In genomic region chr17:16262201-16262600, GRCh38 we compare ENCODE assay signal across 34 cellular contexts.
"Had no signal": no experiment of that assay in that cellular context is flagged by ENCODE, and none has a peak within 500 bp of the region (broad histone marks: within the 10 kb centered on the region; RNA-seq: fewer than 3 reads in every experiment).

No MANE protein-coding gene starts in this region.

- H3K4me2 ChIP-seq: KMS-11 had no signal

- DNase-seq: Karpas-422, Kasumi-1, MG63, MM.1S, MV-4-11, NCI-H1048, NCI-H1092, NCI-H1092 treated with DMSO at 0.1 percent for 48 hours, NCI-H1105, NCI-H1105 treated with DMSO at 0.1 percent for 48 hours, NCI-H1417, NCI-H1417 treated with DMSO at 0.1 percent for 48 hours, NCI-H1436, NCI-H1436 treated with DMSO at 0.1 percent for 48 hours, NCI-H146, NCI-H1694, NCI-H1694 treated with DMSO at 0.1 percent for 48 hours, NCI-H187, NCI-H187 treated with DMSO at 0.1 percent for 48 hours, NCI-H1930, NCI-H2029, NCI-H2029 treated with DMSO at 0.1 percent for 48 hours, NCI-H2081, NCI-H2081 treated with DMSO at 0.1 percent for 48 hours, NCI-H2107, NCI-H2171, NCI-H2171 treated with DMSO at 0.1 percent for 48 hours, NCI-H2227 treated with DMSO at 0.1 percent for 48 hours, NCI-H226, NCI-H345, NCI-H446, NCI-H446 treated with DMSO at 0.1 percent for 48 hours, NCI-H510A had no signal

- H3K27ac ChIP-seq: KMS-11 had no signal

- H3K4me3 ChIP-seq: MG63 had no signal

- H3K27me3 ChIP-seq: MG63 had no signal

- H3K9me3 ChIP-seq: MG63 had no signal

- H3K36me3 ChIP-seq: MG63 had no signal

- H3K9ac ChIP-seq: KMS-11 had no signal
